9 cellular contexts compared by ENCODE assay signal in genomic region chr12:118190266-118190665, GRCh38. TPM values are rescaled to one million over a fixed set of nuclear protein-coding genes. Genes with fewer than 3 reads are reported as not detected.
DNase-seq lines count a peak whose midpoint lies in the region; ATAC-seq, FAIRE-seq and TF ChIP-seq lines count a peak whose summit lies in the region.
"Had no signal": no experiment of that assay in that cellular context is flagged by ENCODE, and none has a peak within 500 bp of the region (broad histone marks: within the 10 kb centered on the region; RNA-seq: fewer than 3 reads in every experiment).

No MANE protein-coding gene starts in this region.

- ATAC-seq in HG03095 (IDR thresholded peaks at IDR 0.05; ENCODE audit: unreplicated experiment) = no peak

- peak overlapping the region; percentile 57 for H3K4me2 ChIP-seq in keratinocyte (ENCODE audit: control insufficient read depth, extremely low read depth, insufficient read depth, low read depth, low read length)

- H3K79me2 ChIP-seq in keratinocyte (ENCODE audit: control insufficient read depth, insufficient read depth, low read length) = no peaks in the 10 kb centered on the region

- DNase-seq in LHCN-M2 (ENCODE audit: low read depth) (peak; percentile 51), brain microvascular endothelial cell (peak; percentile 12), keratinocyte (ENCODE audit: low read depth, low spot score) (no peak), HTR-8/SVneo (ENCODE audit: insufficient read length, low spot score) (no peak), NCI-H2196 (lab: John Stamatoyannopoulos, UW; ENCODE audit: unreplicated experiment) (no peak)
- DNase-seq in activated CD8-positive, alpha-beta memory T cell treated with anti-CD3 and anti-CD28 coated beads, Interleukin-2, amount 50 U/mL, for 48 hours = no peak

- peak overlapping the region; percentile 17 for H2AFZ ChIP-seq in keratinocyte (ENCODE audit: control insufficient read depth, low read length)

- peaks cover 7% of the 10 kb centered on the region for H3K36me3 ChIP-seq in brain microvascular endothelial cell (replicated peaks)
- peaks cover 0 to 3% of the 10 kb centered on the region in 2 experiments for H3K36me3 ChIP-seq in keratinocyte (ENCODE audit: control insufficient read depth in 2 of 2, extremely low read depth in 1 of 2, insufficient read depth in 2 of 2, low read length in 2 of 2)
- H3K36me3 ChIP-seq in stomach smooth muscle (ENCODE audit: control insufficient read depth in 2 of 2, insufficient read depth in 2 of 2, low read length in 2 of 2) = no peaks in the 10 kb centered on the region

- H3K27me3 ChIP-seq in brain microvascular endothelial cell (replicated peaks) = no peaks in the 10 kb centered on the region
- H3K27me3 ChIP-seq in keratinocyte (ENCODE audit: control insufficient read depth, extremely low read depth, insufficient read depth, low read length) = no peaks in the 10 kb centered on the region
- H3K27me3 ChIP-seq in stomach smooth muscle (ENCODE audit: control insufficient read depth in 1 of 2, insufficient read depth in 2 of 2, low read length in 2 of 2) = no peaks in the 10 kb centered on the region

- H3K4me1 ChIP-seq in keratinocyte (ENCODE audit: control insufficient read depth, extremely low read depth, insufficient read depth, low read length) (peaks cover 37% of the 10 kb centered on the region), stomach smooth muscle (ENCODE audit: control insufficient read depth, insufficient read depth, low read length) (peaks cover 7% of the 10 kb centered on the region)

- no peak for TF ChIP-seq CTCF in brain microvascular endothelial cell (IDR thresholded peaks at IDR 0.05; ENCODE audit: low read depth, low read length, missing control alignments)
- TF ChIP-seq CTCF in keratinocyte (optimal IDR thresholded peaks at IDR 0.05 in 1 of 3, IDR thresholded peaks at IDR 0.05 in 1 of 3, conservative IDR thresholded peaks at IDR 0.05 in 1 of 3; ENCODE audit: extremely low read depth in 1 of 3, insufficient read depth in 2 of 3, low read length in 3 of 3) = no peak

- FAIRE-seq in keratinocyte (lab: Jason Lieb, UNC) (peak; percentile 75), HTR-8/SVneo (lab: Jason Lieb, UNC) (no peak)
- FAIRE-seq: RCC 7860 had no signal

- H3K9me3 ChIP-seq in keratinocyte (ENCODE audit: control insufficient read depth, low read depth, low read length) = no peaks in the 10 kb centered on the region
- no peaks in the 10 kb centered on the region for H3K9me3 ChIP-seq in stomach smooth muscle (ENCODE audit: control insufficient read depth in 2 of 2, low read length in 2 of 2)

- in situ Hi-C loops in brain microvascular endothelial cell (cut with HindIII; ENCODE audit: low pct_ligation_motif_present, low sequenced_read_pairs) = loop anchor here (25.0 kb wide), 1 partner anchor 172 kb away; the partner anchor contains the start of gene TAOK3

- peak overlapping the region; percentile 59 for H3K27ac ChIP-seq in brain microvascular endothelial cell
- H3K27ac ChIP-seq in keratinocyte (ENCODE audit: control insufficient read depth, insufficient read depth, low read length) = peak overlapping the region; percentile 0
- H3K27ac ChIP-seq in stomach smooth muscle (ENCODE audit: low read length) = peak overlapping the region; percentile 76

- H3K4me3 ChIP-seq in brain microvascular endothelial cell (ENCODE audit: low read depth, low read length) = peak overlapping the region; percentile 60
- peak overlapping the region in 2 of 3 experiments; percentile 5 to 7 for H3K4me3 ChIP-seq in keratinocyte (ENCODE audit: control insufficient read depth in 2 of 3, extremely low read depth in 1 of 3, insufficient read depth in 2 of 3, low read depth in 1 of 3, low read length in 3 of 3)
- H3K4me3 ChIP-seq in stomach smooth muscle (ENCODE audit: low read length in 2 of 2) = peak overlapping the region; percentile 72 to 79

- H4K20me1 ChIP-seq in keratinocyte (ENCODE audit: control insufficient read depth, extremely low read depth, insufficient read depth, low read length) = no peaks in the 10 kb centered on the region

- H3K9me1 ChIP-seq in keratinocyte (ENCODE audit: control insufficient read depth, extremely low read depth, insufficient read depth, low read length) = no peaks in the 10 kb centered on the region

- dilution Hi-C loops in keratinocyte (cut with MboI; ENCODE audit: extremely low pct_ligation_motif_present, low sequenced_read_pairs) = no loop called here

- peak overlapping the region; percentile 62 for H3K9ac ChIP-seq in keratinocyte (ENCODE audit: control insufficient read depth, extremely low read depth, insufficient read depth, low read length)
- peak overlapping the region; percentile 21 to 59 for H3K9ac ChIP-seq in stomach smooth muscle (ENCODE audit: low read length in 2 of 2)

RNA-seq across cellular contexts. Expression of gene PEBP1, which starts 54.3 kb away (rescaled TPM):
- 256 and 275 TPM in 2 replicates for total RNA-seq in LHCN-M2 (2014; rRNA removed)
- 236 TPM for polyA plus RNA-seq in LHCN-M2 (2012)
- 191 to 231 TPM (median 197 TPM) in 3 replicates for polyA plus RNA-seq in keratinocyte
- polyA plus RNA-seq in keratinocyte (2011; ENCODE audit: low read depth) = 43.5 TPM
- polyA plus RNA-seq in keratinocyte (2011; cell fraction: cytosol; rRNA removed) = 184 and 204 TPM in 2 replicates
- 125 and 139 TPM in 2 replicates for polyA plus RNA-seq in keratinocyte (2011; cell fraction: nucleus; rRNA removed)
- polyA plus RNA-seq in keratinocyte (2012; ENCODE audit: low replicate concordance) = 179 and 206 TPM in 2 replicates
- polyA minus RNA-seq in keratinocyte = 94.0 to 150 TPM (median 99.5 TPM) in 3 replicates
- 155 TPM for polyA minus RNA-seq in keratinocyte (2011; cell fraction: cytosol; rRNA and poly(A)+ RNA removed)
- 36.3 and 42.3 TPM in 2 replicates for polyA minus RNA-seq in keratinocyte (2011; cell fraction: nucleus; rRNA and poly(A)+ RNA removed)

Comparison
In these comparisons a context has a peak if more than half of its experiments do, and no peak if none do; other contexts are left out.
1. DNase-seq: peak in LHCN-M2 (single experiment) and brain microvascular endothelial cell (single experiment); none in keratinocyte (single experiment), HTR-8/SVneo (single experiment), activated CD8-positive, alpha-beta memory T cell treated with anti-CD3 and anti-CD28 coated beads, Interleukin-2, amount 50 U/mL, for 48 hours (single experiment) and NCI-H2196 (single experiment).
2. H3K27ac ChIP-seq: peak in every context shown above with its lines; median percentile 76 in stomach smooth muscle; 59 in brain microvascular endothelial cell; 0 in keratinocyte.
3. H3K4me3 ChIP-seq: peak in every context shown above with its lines; median percentile 76 in stomach smooth muscle; 60 in brain microvascular endothelial cell; 6 in keratinocyte.